Comparison of ENCODE assay signal across 8 cellular contexts in genomic region chr2:218290316-218291261, GRCh38. TPM values are rescaled to one million over a fixed set of nuclear protein-coding genes. Genes with fewer than 3 reads are reported as not detected.
DNase-seq lines count a peak whose midpoint lies in the region; ATAC-seq and TF ChIP-seq lines count a peak whose summit lies in the region.

No MANE protein-coding gene starts in this region.

- DNase-seq in GM10266 (ENCODE audit: extremely low spot score) (peak; percentile 67), right atrium auricular region (ENCODE audit: low spot score) (no peak), mesenteric fat pad (ENCODE audit: low spot score) (no peak), DMS 273 (lab: John Stamatoyannopoulos, UW; ENCODE audit: unreplicated experiment) (no peak)
- peak; percentile 45 for DNase-seq in activated T-helper 1 cell treated with anti-CD3 and anti-CD28 coated beads, Interleukin-12 subunit alpha, Interleukin-12 subunit beta, Interleukin-2, Interleukin-4 antibody, amounts not matched to agents 30 ng/mL and 10 ng/mL and 1 ng/mL, durations not matched to agents 14 hours and 24 hours and 36 hours (ENCODE audit: low spot score)

- H3K4me1 ChIP-seq in right atrium auricular region, result peaks cover 0 to 85% of the 10 kb centered on the region in 2 donors
- H3K4me1 ChIP-seq in subcutaneous abdominal adipose tissue (ENCODE audit: control insufficient read depth in 5 of 5, insufficient read depth in 5 of 5, low read length in 5 of 5), result peaks cover 26 to 78% (median 74%) of the 10 kb centered on the region in 5 donors

- intact Hi-C loops in activated T-helper 1 cell treated with anti-CD3 and anti-CD28 coated beads, Interleukin-12 subunit alpha, Interleukin-12 subunit beta, Interleukin-2, Interleukin-4 antibody, amounts not matched to agents 30 ng/mL and 10 ng/mL and 1 ng/mL, durations not matched to agents 14 hours and 24 hours and 36 hours (cut with micrococcal nuclease), result no loop called here

- H3K27ac ChIP-seq in KOPT-K1 (ENCODE audit: low read depth, low read length, poor library complexity, severe bottlenecking), result peak overlapping the region; percentile 46
- peak overlapping the region; percentile 99 to 100 for H3K27ac ChIP-seq in right atrium auricular region
- peak overlapping the region; percentile 100 for H3K27ac ChIP-seq in subcutaneous abdominal adipose tissue (ENCODE audit: low read depth, low read length)

- no peaks in the 10 kb centered on the region for H3K27me3 Mint-ChIP-seq in activated T-helper 1 cell treated with anti-CD3 and anti-CD28 coated beads, Interleukin-12 subunit alpha, Interleukin-12 subunit beta, Interleukin-2, Interleukin-4 antibody, amounts not matched to agents 30 ng/mL and 10 ng/mL and 1 ng/mL, durations not matched to agents 14 hours and 24 hours and 36 hours (ENCODE audit: insufficient read depth)

- no peak for TF ChIP-seq CTCF in GM10266 (IDR thresholded peaks at IDR 0.05; ENCODE audit: control insufficient read depth, insufficient read depth, low read depth, missing control alignments)
- TF ChIP-seq CTCF in right atrium auricular region (IDR thresholded peaks at IDR 0.05), result no peak

- no peaks in the 10 kb centered on the region for H3K9me3 Mint-ChIP-seq in activated T-helper 1 cell treated with anti-CD3 and anti-CD28 coated beads, Interleukin-12 subunit alpha, Interleukin-12 subunit beta, Interleukin-2, Interleukin-4 antibody, amounts not matched to agents 30 ng/mL and 10 ng/mL and 1 ng/mL, durations not matched to agents 14 hours and 24 hours and 36 hours

- peak overlapping the region; percentile 88 for H3K4me3 Mint-ChIP-seq in activated T-helper 1 cell treated with anti-CD3 and anti-CD28 coated beads, Interleukin-12 subunit alpha, Interleukin-12 subunit beta, Interleukin-2, Interleukin-4 antibody, amounts not matched to agents 30 ng/mL and 10 ng/mL and 1 ng/mL, durations not matched to agents 14 hours and 24 hours and 36 hours

- peak overlapping the region; percentile 96 to 100 (median 100) for H3K9ac ChIP-seq in subcutaneous abdominal adipose tissue (ENCODE audit: low read length in 5 of 5)

- ATAC-seq in GM21529 (IDR thresholded peaks at IDR 0.05; ENCODE audit: unreplicated experiment), result peak; percentile 53

- H3K4me1 Mint-ChIP-seq in activated T-helper 1 cell treated with anti-CD3 and anti-CD28 coated beads, Interleukin-12 subunit alpha, Interleukin-12 subunit beta, Interleukin-2, Interleukin-4 antibody, amounts not matched to agents 30 ng/mL and 10 ng/mL and 1 ng/mL, durations not matched to agents 14 hours and 24 hours and 36 hours (ENCODE audit: low read depth), result peaks cover 74% of the 10 kb centered on the region

- H3K36me3 ChIP-seq in KOPT-K1 (ENCODE audit: insufficient read depth, low read length) (no peaks in the 10 kb centered on the region), right atrium auricular region (no peaks in the 10 kb centered on the region), subcutaneous abdominal adipose tissue (ENCODE audit: control insufficient read depth in 5 of 5, insufficient read depth in 5 of 5, low read length in 5 of 5) (no peaks in the 10 kb centered on the region)

- H3K4me3 ChIP-seq in right atrium auricular region (peak overlapping the region; percentile 94 to 97), subcutaneous abdominal adipose tissue (ENCODE audit: low read depth in 1 of 5, low read length in 5 of 5) (peak overlapping the region; percentile 89 to 95 (median 92))

- H3K9me3 ChIP-seq in KOPT-K1 (ENCODE audit: insufficient read depth, low read length, poor library complexity, severe bottlenecking) (no peaks in the 10 kb centered on the region), right atrium auricular region (no peaks in the 10 kb centered on the region), subcutaneous abdominal adipose tissue (ENCODE audit: control insufficient read depth in 5 of 5, low read length in 5 of 5) (peaks cover 0 to 3% (median 0%) of the 10 kb centered on the region in 5 donors)

- H3K27me3 ChIP-seq in right atrium auricular region, result no peaks in the 10 kb centered on the region
- H3K27me3 ChIP-seq in subcutaneous abdominal adipose tissue (ENCODE audit: control insufficient read depth in 5 of 5, insufficient read depth in 4 of 5, low read length in 5 of 5), result peaks cover 0 to 5% (median 0%) of the 10 kb centered on the region in 5 donors

- peaks cover 9% of the 10 kb centered on the region for H3K36me3 Mint-ChIP-seq in activated T-helper 1 cell treated with anti-CD3 and anti-CD28 coated beads, Interleukin-12 subunit alpha, Interleukin-12 subunit beta, Interleukin-2, Interleukin-4 antibody, amounts not matched to agents 30 ng/mL and 10 ng/mL and 1 ng/mL, durations not matched to agents 14 hours and 24 hours and 36 hours (ENCODE audit: low read depth)

- H3K27ac Mint-ChIP-seq in activated T-helper 1 cell treated with anti-CD3 and anti-CD28 coated beads, Interleukin-12 subunit alpha, Interleukin-12 subunit beta, Interleukin-2, Interleukin-4 antibody, amounts not matched to agents 30 ng/mL and 10 ng/mL and 1 ng/mL, durations not matched to agents 14 hours and 24 hours and 36 hours, result peak overlapping the region; percentile 94

RNA-seq across cellular contexts. Expression of gene TMBIM1, which starts 1.7 kb away (rescaled TPM):
- 66.2 and 70.5 TPM in 2 replicates for total RNA-seq in activated T-helper 1 cell treated with anti-CD3 and anti-CD28 coated beads, Interleukin-12 subunit alpha, Interleukin-12 subunit beta, Interleukin-2, Interleukin-4 antibody, amounts not matched to agents 30 ng/mL and 10 ng/mL and 1 ng/mL, durations not matched to agents 14 hours and 24 hours and 36 hours
- total RNA-seq in right atrium auricular region, result 100 to 1,000 TPM in 1 of 2 donors, 10 to 100 TPM in 1; 82.8 to 225 TPM
- 516 TPM for total RNA-seq in mesenteric fat pad

RNA-seq across cellular contexts. Expression of gene PNKD, which starts 20.3 kb away (rescaled TPM):
- total RNA-seq in activated T-helper 1 cell treated with anti-CD3 and anti-CD28 coated beads, Interleukin-12 subunit alpha, Interleukin-12 subunit beta, Interleukin-2, Interleukin-4 antibody, amounts not matched to agents 30 ng/mL and 10 ng/mL and 1 ng/mL, durations not matched to agents 14 hours and 24 hours and 36 hours, result 18.6 and 20.3 TPM in 2 replicates
- total RNA-seq in right atrium auricular region (10 to 100 TPM; 54.5 to 71.4 TPM), mesenteric fat pad (51.5 TPM)

RNA-seq across cellular contexts. Expression of gene AAMP, which starts 20.7 kb away (rescaled TPM):
- 88.0 and 90.2 TPM in 2 replicates for total RNA-seq in activated T-helper 1 cell treated with anti-CD3 and anti-CD28 coated beads, Interleukin-12 subunit alpha, Interleukin-12 subunit beta, Interleukin-2, Interleukin-4 antibody, amounts not matched to agents 30 ng/mL and 10 ng/mL and 1 ng/mL, durations not matched to agents 14 hours and 24 hours and 36 hours
- total RNA-seq in right atrium auricular region (10 to 100 TPM; 54.3 to 88.8 TPM), mesenteric fat pad (89.7 TPM)

RNA-seq across cellular contexts. Expression of gene GPBAR1, which starts 29.8 kb away (rescaled TPM):
- total RNA-seq in activated T-helper 1 cell treated with anti-CD3 and anti-CD28 coated beads, Interleukin-12 subunit alpha, Interleukin-12 subunit beta, Interleukin-2, Interleukin-4 antibody, amounts not matched to agents 30 ng/mL and 10 ng/mL and 1 ng/mL, durations not matched to agents 14 hours and 24 hours and 36 hours, result 0.54 and 0.78 TPM in 2 replicates
- total RNA-seq in right atrium auricular region (10 to 100 TPM in 1 of 2 donors, 1 to 10 TPM in 1; 1.9 to 10.7 TPM), mesenteric fat pad (34.8 TPM)

Comparison
In these comparisons a context has a peak if more than half of its experiments do, and no peak if none do; other contexts are left out.
1. DNase-seq: peak in GM10266 (single experiment) and activated T-helper 1 cell treated with anti-CD3 and anti-CD28 coated beads, Interleukin-12 subunit alpha, Interleukin-12 subunit beta, Interleukin-2, Interleukin-4 antibody, amounts not matched to agents 30 ng/mL and 10 ng/mL and 1 ng/mL, durations not matched to agents 14 hours and 24 hours and 36 hours (single experiment); none in right atrium auricular region (single experiment), mesenteric fat pad (single experiment) and DMS 273 (single experiment).
2. H3K27ac ChIP-seq: peak in every context shown above with its lines; median percentile 100 in subcutaneous abdominal adipose tissue; 100 in right atrium auricular region; 46 in KOPT-K1.